Comparison of ENCODE assay signal across 19 cellular contexts in the genomic region with DNA sequence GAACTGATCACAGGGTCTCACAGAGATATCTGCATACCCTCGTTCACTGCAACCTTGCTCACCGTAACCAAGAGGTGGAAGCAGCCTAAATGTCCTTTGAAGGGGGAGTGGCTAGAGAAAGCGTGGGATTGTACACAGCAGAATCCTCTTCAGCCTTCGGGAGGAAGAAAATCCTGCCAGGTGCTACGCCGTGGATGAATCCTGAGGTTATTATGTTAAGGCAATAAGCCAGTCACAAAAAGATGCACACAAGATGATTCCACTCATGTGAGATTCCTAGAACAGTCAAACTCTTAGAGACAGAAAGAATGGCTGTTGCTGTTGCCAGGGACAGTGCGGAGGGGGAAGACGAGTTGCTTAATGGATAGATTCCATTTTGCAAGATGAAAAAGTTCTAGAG. TPM values are rescaled to one million over a fixed set of nuclear protein-coding genes. Genes with fewer than 3 reads are reported as not detected.
DNase-seq lines count a peak whose midpoint lies in the region; ATAC-seq, FAIRE-seq and TF ChIP-seq lines count a peak whose summit lies in the region.
"Had no signal": no experiment of that assay in that cellular context is flagged by ENCODE, and none has a peak within 500 bp of the region (broad histone marks: within the 10 kb centered on the region; RNA-seq: fewer than 3 reads in every experiment).

No MANE protein-coding gene starts in this region.

- no peak overlapping the region for H4K8ac ChIP-seq in H9 (replicated peaks; ENCODE audit: insufficient read length, low read depth, low read length)
- H4K8ac ChIP-seq in mesenchymal stem cell (ENCODE audit: low read length) = no peak overlapping the region

- TF ChIP-seq POLR2A in K562 (conservative IDR thresholded peaks at IDR 0.05) = peak; percentile 87

- H2BK15ac ChIP-seq in H9 (ENCODE audit: low read depth, low read length) = no peak overlapping the region
- no peak overlapping the region for H2BK15ac ChIP-seq in mesenchymal stem cell (ENCODE audit: low read depth, poor library complexity, severe bottlenecking)

- no CpG with 5 or more reads among the region's 8 CpGs for WGBS in H9 (ENCODE audit: extremely low coverage, insufficient read length, low lambda C conversion rate)
- 4% methylated on average over 8 of the region's 8 CpGs for WGBS in K562 (ENCODE audit: insufficient coverage, low coverage, missing lambda C conversion rate)
- WGBS in endodermal cell (ENCODE audit: insufficient coverage in 1 of 2, insufficient read length in 1 of 2), 2 experiments = 77 to 82% methylated on average over 6 to 8 of the region's 8 CpGs
- 69% methylated on average over 6 of the region's 8 CpGs for WGBS in mesenchymal stem cell

- H3K36me3 ChIP-seq in K562 (ENCODE audit: control insufficient read depth, insufficient read depth, low read length) = no peaks in the 10 kb centered on the region
- no peaks in the 10 kb centered on the region for H3K36me3 ChIP-seq in endodermal cell (ENCODE audit: control insufficient read depth, insufficient read depth, low read length)
- H3K36me3 ChIP-seq in mesenchymal stem cell (ENCODE audit: control insufficient read depth in 1 of 2, insufficient read depth in 2 of 2, low read depth in 1 of 2, low read length in 2 of 2) = no peaks in the 10 kb centered on the region

- H2BK12ac ChIP-seq in H9 (ENCODE audit: insufficient read length, low read depth, low read length) (no peak overlapping the region), mesenchymal stem cell (ENCODE audit: low read length in 2 of 2) (no peak overlapping the region)

- no peak overlapping the region for H2AFZ ChIP-seq in H9 (ENCODE audit: low read length)
- no peak overlapping the region for H2AFZ ChIP-seq in K562 (ENCODE audit: low read depth, low read length)
- no peak overlapping the region for H2AFZ ChIP-seq in mesenchymal stem cell (ENCODE audit: low read depth, low read length)

- DNase-seq in H9 (peak; percentile 24), K562 (ENCODE audit: extremely low read depth in 1 of 4, low spot score in 3 of 4) (no peak), endodermal cell (peak; percentile 45), osteocyte (ENCODE audit: extremely low spot score, unreplicated experiment) (peak; percentile 17), mesenchymal stem cell (no peak), GDM1 (lab: John Stamatoyannopoulos, UW) (no peak)
- no peak for DNase-seq in stimulated activated CD4-positive, alpha-beta T cell treated with anti-CD3 and anti-CD28 coated beads, Interleukin-2, amount 100 ng/mL, for 24 hours
- DNase-seq: C1 segment of cervical spinal cord; CD4-positive, alpha-beta T cell; DMS79; EL; H7 had no signal

- H3K27ac ChIP-seq in H9 (ENCODE audit: insufficient read length, low read depth, low read length) (no peak overlapping the region), K562 (ENCODE audit: extremely low read depth, low read depth, low read length) (no peak overlapping the region), endodermal cell (ENCODE audit: low read depth, low read length) (no peak overlapping the region), mesenchymal stem cell (ENCODE audit: low read length, poor library complexity, severe bottlenecking) (no peak overlapping the region)
- H3K27ac ChIP-seq: KMS-11 had no signal

- no peak overlapping the region for H2AK5ac ChIP-seq in H9 (ENCODE audit: insufficient read length, low read length)
- H2AK5ac ChIP-seq in mesenchymal stem cell (ENCODE audit: low read length, severe bottlenecking) = no peak overlapping the region

- TF ChIP-seq EP300 in K562 (IDR thresholded peaks at IDR 0.05; ENCODE audit: low read length) = no peak

- H4K91ac ChIP-seq in H9 (ENCODE audit: insufficient read length, low read depth, low read length) (no peak overlapping the region), mesenchymal stem cell (ENCODE audit: low read length) (no peak overlapping the region)

- POLR2A ChIA-PET in K562 (lab: Yijun Ruan, JAX) = no interaction called here

- H3K4me2 ChIP-seq in H9 (ENCODE audit: insufficient read depth, insufficient read length, low read length) (no peak overlapping the region), K562 (ENCODE audit: insufficient read depth, low read length) (no peak overlapping the region), mesenchymal stem cell (ENCODE audit: low read length, poor library complexity, severe bottlenecking) (no peak overlapping the region)
- H3K4me2 ChIP-seq: KMS-11 had no signal

- H3K27me3 ChIP-seq in H9 (ENCODE audit: insufficient read depth, low read length) (no peaks in the 10 kb centered on the region; the same call in 1 of the 2 replicates), K562 (ENCODE audit: control insufficient read depth in 2 of 2, insufficient read depth in 2 of 2, low read length in 2 of 2) (peaks cover 22 to 37% of the 10 kb centered on the region in 2 experiments; a peak in 4 of 5 replicates), endodermal cell (ENCODE audit: control insufficient read depth, insufficient read depth, low read length, poor library complexity, severe bottlenecking) (no peaks in the 10 kb centered on the region), mesenchymal stem cell (ENCODE audit: control insufficient read depth in 1 of 2, insufficient read depth in 1 of 2, low read length in 2 of 2) (peaks cover 3 to 58% of the 10 kb centered on the region in 2 experiments)

- H3K4me1 ChIP-seq in H9 (ENCODE audit: insufficient read depth, low read length) (no peaks in the 10 kb centered on the region), K562 (replicated peaks in 1 of 2; ENCODE audit: control insufficient read depth in 2 of 2, insufficient read depth in 2 of 2, low read length in 2 of 2) (peaks cover 0 to 7% of the 10 kb centered on the region in 2 experiments; a peak in 1 of 5 replicates), endodermal cell (ENCODE audit: control insufficient read depth, insufficient read depth, low read length) (peaks cover 4% of the 10 kb centered on the region), mesenchymal stem cell (ENCODE audit: control insufficient read depth, insufficient read depth, low read depth, low read length) (no peaks in the 10 kb centered on the region)

- H3K79me1 ChIP-seq in H9 (ENCODE audit: insufficient read depth, low read depth, low read length, poor library complexity, severe bottlenecking) (no peaks in the 10 kb centered on the region), mesenchymal stem cell (replicated peaks; ENCODE audit: low read length, poor library complexity, severe bottlenecking) (no peaks in the 10 kb centered on the region)

- intact Hi-C loops in K562 (cut with micrococcal nuclease) = no loop called here

- H3K4me3 ChIP-seq in K562 = no peak overlapping the region
- no peak overlapping the region for H3K4me3 ChIP-seq in endodermal cell (ENCODE audit: low read length)
- no peak overlapping the region for H3K4me3 ChIP-seq in mesenchymal stem cell (ENCODE audit: insufficient read depth in 1 of 2, low read depth in 1 of 2, low read length in 2 of 2)

- no peaks in the 10 kb centered on the region for H3K23me2 ChIP-seq in H9 (ENCODE audit: insufficient read length, low read depth, low read length, poor library complexity, severe bottlenecking)

- no peak overlapping the region for H3K23ac ChIP-seq in H9 (ENCODE audit: insufficient read length, low read depth, low read length)
- no peak overlapping the region for H3K23ac ChIP-seq in mesenchymal stem cell (ENCODE audit: low read length in 2 of 2)

- H3K36me3 Mint-ChIP-seq in H9 (ENCODE audit: insufficient read depth in 1 of 3, low read depth in 3 of 3) = peaks cover 0 to 4% (median 3%) of the 10 kb centered on the region in 3 experiments; a peak in 3 of 7 replicates
- H3K36me3 Mint-ChIP-seq in endodermal cell (ENCODE audit: low read depth) = no peaks in the 10 kb centered on the region
- no peaks in the 10 kb centered on the region for H3K36me3 Mint-ChIP-seq in osteocyte (ENCODE audit: unreplicated experiment)

- in situ Hi-C loops in K562 (cut with MboI) = loop anchor here (10.0 kb wide), 1 partner anchor 1596 kb away; no protein-coding TSS in a partner anchor

- no TSS peak for BruUV-seq in K562 (replicated peaks; lab: Mats Ljungman, UMichigan)

- H3K4ac ChIP-seq in H9 (ENCODE audit: low read depth, low read length) = no peak overlapping the region
- H3K4ac ChIP-seq in mesenchymal stem cell (ENCODE audit: low read depth in 1 of 2, low read length in 2 of 2) = no peak overlapping the region

- H3K9me3 ChIP-seq in H9 (ENCODE audit: control insufficient read depth, low read depth, low read length) (no peaks in the 10 kb centered on the region), K562 (replicated peaks; ENCODE audit: control insufficient read depth, insufficient read depth, low read depth, low read length) (no peaks in the 10 kb centered on the region), endodermal cell (ENCODE audit: control insufficient read depth, low read length) (peaks cover 12% of the 10 kb centered on the region), mesenchymal stem cell (ENCODE audit: control insufficient read depth, low read length) (no peaks in the 10 kb centered on the region)

- no peak for TF ChIP-seq RAD21 in K562 (CRISPR knock-in tag; conservative IDR thresholded peaks at IDR 0.05 in 1 of 2, IDR thresholded peaks at IDR 0.05 in 1 of 2)

- H2BK20ac ChIP-seq in H9 (ENCODE audit: low read depth, low read length, poor library complexity, severe bottlenecking) = no peak overlapping the region

- CTCF ChIA-PET in K562 (lab: Yijun Ruan, JAX; ENCODE audit: low intra/inter-chr PET ratio) = no interaction called here

- no peak overlapping the region for H3K56ac ChIP-seq in H9 (ENCODE audit: insufficient read length, low read depth, low read length)

- TF ChIP-seq CTCF in H9 (conservative IDR thresholded peaks at IDR 0.05) (no peak), K562 (IDR thresholded peaks at IDR 0.05 in 2 of 3, conservative IDR thresholded peaks at IDR 0.05 in 1 of 3; ENCODE audit: insufficient read depth in 2 of 3, low read depth in 1 of 3, low read length in 3 of 3) (no peak), endodermal cell (conservative IDR thresholded peaks at IDR 0.05) (no peak), osteocyte (IDR thresholded peaks at IDR 0.05) (no peak)

- no peak for FAIRE-seq in K562 (lab: Jason Lieb, UNC)
- FAIRE-seq: A204.1, G401.6, GM19239 had no signal

- H3K27me3 Mint-ChIP-seq in H9 (ENCODE audit: low read depth) (peaks cover 4% of the 10 kb centered on the region), endodermal cell (ENCODE audit: insufficient read depth) (peaks cover 4% of the 10 kb centered on the region), osteocyte (ENCODE audit: unreplicated experiment) (peaks cover 31% of the 10 kb centered on the region)

- H3K14ac ChIP-seq in H9 (ENCODE audit: insufficient read depth, low read length) (no peak overlapping the region), mesenchymal stem cell (ENCODE audit: low read length in 2 of 2) (no peak overlapping the region)

- H3K79me2 ChIP-seq in H9 (ENCODE audit: insufficient read depth, low read length) (no peaks in the 10 kb centered on the region), K562 (ENCODE audit: control insufficient read depth, insufficient read depth, low read length) (no peaks in the 10 kb centered on the region)

- no peak overlapping the region for H2BK5ac ChIP-seq in H9 (ENCODE audit: insufficient read length, low read length)
- H2BK5ac ChIP-seq in mesenchymal stem cell (ENCODE audit: low read depth, low read length, poor library complexity, severe bottlenecking) = no peak overlapping the region

- no peak overlapping the region for H3K27ac Mint-ChIP-seq in H9
- no peak overlapping the region for H3K27ac Mint-ChIP-seq in endodermal cell
- no peak overlapping the region for H3K27ac Mint-ChIP-seq in osteocyte (ENCODE audit: unreplicated experiment)
- H3K27ac Mint-ChIP-seq: B cell; CD4-positive, alpha-beta T cell; IgD-negative memory B cell had no signal

- H3K9me1 ChIP-seq in K562 (ENCODE audit: control insufficient read depth, insufficient read depth, low read length) = peaks cover 3% of the 10 kb centered on the region

- H4K20me1 ChIP-seq in H9 (ENCODE audit: control insufficient read depth, insufficient read depth, insufficient read length) (no peaks in the 10 kb centered on the region), K562 (replicated peaks; ENCODE audit: control insufficient read depth, insufficient read depth, low read length) (no peaks in the 10 kb centered on the region; the same call in 1 of the 2 replicates)

- ATAC-seq in K562 (peak; percentile 51), HG02884 (IDR thresholded peaks at IDR 0.05; ENCODE audit: unreplicated experiment) (no peak)

- H3K9me3 Mint-ChIP-seq in H9 = peaks cover 11 to 12% of the 10 kb centered on the region in 2 experiments
- peaks cover 15% of the 10 kb centered on the region for H3K9me3 Mint-ChIP-seq in endodermal cell
- H3K9me3 Mint-ChIP-seq in osteocyte (ENCODE audit: unreplicated experiment) = no peaks in the 10 kb centered on the region

- no peak overlapping the region for H2BK120ac ChIP-seq in H9 (ENCODE audit: low read depth, low read length, poor library complexity, severe bottlenecking)
- no peak overlapping the region for H2BK120ac ChIP-seq in mesenchymal stem cell (ENCODE audit: low read depth, low read length)

- no peak overlapping the region for H3K18ac ChIP-seq in H9 (ENCODE audit: insufficient read length, low read depth, low read length)
- no peak overlapping the region for H3K18ac ChIP-seq in mesenchymal stem cell (ENCODE audit: low read depth in 1 of 2, low read length in 2 of 2)

- H3T11ph ChIP-seq in H9 (ENCODE audit: low read length) = no peak overlapping the region

- H3K4me1 Mint-ChIP-seq in H9 (0 out of 4 replicates have a peak, but pooled peaks cover 0 to 5% of the 10 kb centered on the region in 2 experiments), endodermal cell (no peaks in the 10 kb centered on the region), osteocyte (ENCODE audit: unreplicated experiment) (no peaks in the 10 kb centered on the region)

- no peak overlapping the region for H3K9ac ChIP-seq in H9 (ENCODE audit: extremely low read depth, insufficient read length, low read length)
- H3K9ac ChIP-seq in K562 (ENCODE audit: insufficient read depth in 1 of 2, low read depth in 2 of 2, low read length in 2 of 2) = no peak overlapping the region
- H3K9ac ChIP-seq in endodermal cell (ENCODE audit: extremely low read depth, low read length, poor library complexity, severe bottlenecking) = no peak overlapping the region
- no peak overlapping the region for H3K9ac ChIP-seq in mesenchymal stem cell (ENCODE audit: low read length)
- H3K9ac ChIP-seq: KMS-11 had no signal

- no peak overlapping the region for H3K4me3 Mint-ChIP-seq in H9
- H3K4me3 Mint-ChIP-seq in endodermal cell = no peak overlapping the region
- no peak overlapping the region for H3K4me3 Mint-ChIP-seq in osteocyte (ENCODE audit: unreplicated experiment)
- H3K4me3 Mint-ChIP-seq: B cell; CD4-positive, alpha-beta T cell; IgD-negative memory B cell had no signal

- no peak overlapping the region for H4K5ac ChIP-seq in H9 (ENCODE audit: insufficient read length, low read depth, low read length)

RNA-seq across cellular contexts. Expression of a gene that starts 39.6 kb away (rescaled TPM):
- total RNA-seq in H9 (2021) = 44.2 and 48.1 TPM in 2 replicates
- 141 and 174 TPM in 2 replicates for total RNA-seq in K562 (2011; cell fraction: chromatin; rRNA removed; ENCODE audit: low replicate concordance)
- total RNA-seq in K562 (2011; cell fraction: nucleolus; rRNA removed) = 69.2 and 73.8 TPM in 2 replicates
- total RNA-seq in K562 (2011; cell fraction: nucleoplasm; rRNA removed) = 106 and 133 TPM in 2 replicates
- 47.5 and 53.4 TPM in 2 replicates for total RNA-seq in K562 (2014; rRNA removed)
- 21.9 and 23.4 TPM in 2 replicates for total RNA-seq in K562 (2014; rRNA removed; fragmentation: Illumina TruSeq; extraction: Trizol)
- total RNA-seq in K562 (2015; rRNA removed; fragmentation: Illumina TruSeq; extraction: Trizol) = 31.0 and 32.6 TPM in 2 replicates
- total RNA-seq in K562 (2021) = 57.3 and 60.4 TPM in 2 replicates
- polyA plus RNA-seq in K562 (2011; rRNA removed) = 17.4 and 33.1 TPM in 2 replicates
- polyA plus RNA-seq in K562 (2011; cell fraction: cytosol; rRNA removed) = 17.2 and 28.4 TPM in 2 replicates
- 104 and 135 TPM in 2 replicates for polyA plus RNA-seq in K562 (2011; cell fraction: nucleus; rRNA removed)
- polyA plus RNA-seq in K562 (2012) = 26.3 and 38.9 TPM in 2 replicates
- 47.9 and 49.4 TPM in 2 replicates for polyA plus RNA-seq in K562 (2014; fragmentation: Illumina TruSeq; extraction: Trizol)
- 1 to 10 TPM; 2.4 to 2.8 TPM for polyA plus RNA-seq in K562 (2014; fragmentation: Nextera tagmentation; extraction: Ambion mirVana)
- polyA plus RNA-seq in K562 (2014; rRNA removed) = 36.2 and 42.4 TPM in 2 replicates
- polyA minus RNA-seq in K562 (2011; rRNA and poly(A)+ RNA removed) = 24.6 and 36.6 TPM in 2 replicates
- 18.6 and 35.6 TPM in 2 replicates for polyA minus RNA-seq in K562 (2011; cell fraction: cytosol; rRNA and poly(A)+ RNA removed)
- polyA minus RNA-seq in K562 (2011; cell fraction: nucleus; rRNA and poly(A)+ RNA removed) = 50.4 and 79.0 TPM in 2 replicates
- total RNA-seq in endodermal cell = 10 to 100 TPM; 50.0 to 52.3 TPM
- polyA plus RNA-seq in endodermal cell (2013, experiment 1 of 2) = 50.9 TPM
- 45.1 TPM for polyA plus RNA-seq in endodermal cell (2013, experiment 2 of 2)
- total RNA-seq in osteocyte = 48.0 and 51.3 TPM in 2 replicates
- polyA plus RNA-seq in mesenchymal stem cell (2013, experiment 1 of 2) = 31.4 TPM
- 30.6 TPM for polyA plus RNA-seq in mesenchymal stem cell (2013, experiment 2 of 2)

Comparison
In these comparisons a context has a peak if more than half of its experiments do, and no peak if none do; other contexts are left out.
1. DNase-seq: peak in H9 (single experiment), endodermal cell (single experiment) and osteocyte (single experiment); none in K562 (0 of 4), mesenchymal stem cell (single experiment), stimulated activated CD4-positive, alpha-beta T cell treated with anti-CD3 and anti-CD28 coated beads, Interleukin-2, amount 100 ng/mL, for 24 hours (0 of 2) and GDM1 (single experiment).